ENCODE assay signal across 8 cellular contexts in genomic region chrX:77910108-77910840, GRCh38. TPM values are rescaled to one million over a fixed set of nuclear protein-coding genes. Genes with fewer than 3 reads are reported as not detected.
A peak's percentile ranks its signal among the peaks of the same experiment; 100 is the strongest.
DNase-seq lines count a peak whose midpoint lies in the region; ATAC-seq and TF ChIP-seq lines count a peak whose summit lies in the region.

Gene ATP7A (plus strand): TSS chrX:77910693. CDS start chrX:77971642, 60,949 bp downstream.

- peak within 1 kb of the TSS; percentile 91 for H3K4me3 Mint-ChIP-seq in activated T-helper 17 cell treated with anti-CD3 and anti-CD28 coated beads, Interleukin-2, amount 50 U/mL, for 72 hours
- peak within 1 kb of the TSS; percentile 98 for H3K4me3 Mint-ChIP-seq in nephron progenitor cell
- H3K4me3 Mint-ChIP-seq in stimulated activated naive CD8-positive, alpha-beta T cell treated with anti-CD3 and anti-CD28 coated beads, Interleukin-15, Interleukin-2, amounts not matched to agents 100 ng/mL and 50 ng/mL, for 24 hours: peak within 1 kb of the TSS; percentile 100

- peak; percentile 93 for ATAC-seq in activated T-helper 17 cell treated with anti-CD3 and anti-CD28 coated beads, Interleukin-2, amount 50 U/mL, for 72 hours (replicated peaks)

- no peaks in the 10 kb centered on the region for H3K27me3 Mint-ChIP-seq in activated T-helper 17 cell treated with anti-CD3 and anti-CD28 coated beads, Interleukin-2, amount 50 U/mL, for 72 hours
- H3K27me3 Mint-ChIP-seq in nephron progenitor cell (ENCODE audit: low read depth, poor library complexity): peaks cover 3% of the 10 kb centered on the region
- H3K27me3 Mint-ChIP-seq in stimulated activated naive CD8-positive, alpha-beta T cell treated with anti-CD3 and anti-CD28 coated beads, Interleukin-15, Interleukin-2, amounts not matched to agents 100 ng/mL and 50 ng/mL, for 24 hours: no peaks in the 10 kb centered on the region

- H3K4me3 ChIP-seq in fibroblast of the aortic adventitia (ENCODE audit: low read depth, low read length): peak within 1 kb of the TSS; percentile 80

- H3K4me1 Mint-ChIP-seq in activated T-helper 17 cell treated with anti-CD3 and anti-CD28 coated beads, Interleukin-2, amount 50 U/mL, for 72 hours: peaks cover 4% of the 10 kb centered on the region
- peaks cover 24% of the 10 kb centered on the region for H3K4me1 Mint-ChIP-seq in nephron progenitor cell
- peaks cover 16% of the 10 kb centered on the region for H3K4me1 Mint-ChIP-seq in stimulated activated naive CD8-positive, alpha-beta T cell treated with anti-CD3 and anti-CD28 coated beads, Interleukin-15, Interleukin-2, amounts not matched to agents 100 ng/mL and 50 ng/mL, for 24 hours (ENCODE audit: low read depth)

- TF ChIP-seq CTCF in fibroblast of the aortic adventitia (IDR thresholded peaks at IDR 0.05; ENCODE audit: insufficient read depth, low read length) (peak; percentile 60), nephron progenitor cell (IDR thresholded peaks at IDR 0.05) (peak; percentile 19)

- H3K9me3 Mint-ChIP-seq in activated T-helper 17 cell treated with anti-CD3 and anti-CD28 coated beads, Interleukin-2, amount 50 U/mL, for 72 hours: no peaks in the 10 kb centered on the region
- peaks cover 25% of the 10 kb centered on the region for H3K9me3 Mint-ChIP-seq in nephron progenitor cell
- no peaks in the 10 kb centered on the region for H3K9me3 Mint-ChIP-seq in stimulated activated naive CD8-positive, alpha-beta T cell treated with anti-CD3 and anti-CD28 coated beads, Interleukin-15, Interleukin-2, amounts not matched to agents 100 ng/mL and 50 ng/mL, for 24 hours

- peaks cover 21% of the 10 kb centered on the region for H3K36me3 Mint-ChIP-seq in activated T-helper 17 cell treated with anti-CD3 and anti-CD28 coated beads, Interleukin-2, amount 50 U/mL, for 72 hours (ENCODE audit: low read depth)
- H3K36me3 Mint-ChIP-seq in nephron progenitor cell (ENCODE audit: low read depth): no peaks in the 10 kb centered on the region
- peaks cover 4% of the 10 kb centered on the region for H3K36me3 Mint-ChIP-seq in stimulated activated naive CD8-positive, alpha-beta T cell treated with anti-CD3 and anti-CD28 coated beads, Interleukin-15, Interleukin-2, amounts not matched to agents 100 ng/mL and 50 ng/mL, for 24 hours (ENCODE audit: low read depth)

- DNase-seq in EL (peak; percentile 90), GOT3 (lab: John Stamatoyannopoulos, UW) (peak; percentile 34), LHCN-M2 (ENCODE audit: low read depth) (peak; percentile 89), RPMI7951 (ENCODE audit: low read depth) (peak; percentile 94), fibroblast of the aortic adventitia (ENCODE audit: low read depth) (peak; percentile 84), nephron progenitor cell (peak; percentile 79)

- H3K27ac Mint-ChIP-seq in activated T-helper 17 cell treated with anti-CD3 and anti-CD28 coated beads, Interleukin-2, amount 50 U/mL, for 72 hours: peak within 1 kb of the TSS; percentile 92
- peak within 1 kb of the TSS; percentile 97 for H3K27ac Mint-ChIP-seq in nephron progenitor cell
- H3K27ac Mint-ChIP-seq in stimulated activated naive CD8-positive, alpha-beta T cell treated with anti-CD3 and anti-CD28 coated beads, Interleukin-15, Interleukin-2, amounts not matched to agents 100 ng/mL and 50 ng/mL, for 24 hours: peak within 1 kb of the TSS; percentile 99

RNA-seq across cellular contexts. Expression of gene ATP7A, which starts in this region (rescaled TPM):
- total RNA-seq in LHCN-M2 (2014; rRNA removed) (6.7 and 7.2 TPM in 2 replicates), fibroblast of the aortic adventitia (ENCODE audit: low replicate concordance) (10.9 and 20.0 TPM in 2 replicates)
- 1.6 TPM for polyA plus RNA-seq in LHCN-M2 (2012)
- total RNA-seq in RPMI7951 (2014; rRNA removed; shearing (Covaris generic)): 14.1 and 15.0 TPM in 2 replicates
- 10 to 100 TPM in 1 of 2 donors, 1 to 10 TPM in 1; 9.5 to 17.3 TPM for total RNA-seq in activated T-helper 17 cell treated with anti-CD3 and anti-CD28 coated beads, Interleukin-2, amount 50 U/mL, for 72 hours

Comparison
In these comparisons a context has a peak if more than half of its experiments do, and no peak if none do; other contexts are left out.
1. Peak in every context shown above with its lines: DNase-seq, ATAC-seq and H3K4me3 ChIP-seq.
2. DNase-seq: peak in every context shown above with its lines; median percentile 94 in RPMI7951; 90 in EL; 89 in LHCN-M2; 84 in fibroblast of the aortic adventitia; 79 in nephron progenitor cell; 34 in GOT3.